In genomic region chr4:54547299-54548097, GRCh38 we compare ENCODE assay signal across 11 cellular contexts.
DNase-seq lines count a peak whose midpoint lies in the region; ATAC-seq, FAIRE-seq and TF ChIP-seq lines count a peak whose summit lies in the region.
"Had no signal": no experiment of that assay in that cellular context is flagged by ENCODE, and none has a peak within 500 bp of the region (broad histone marks: within the 10 kb centered on the region; RNA-seq: fewer than 3 reads in every experiment).

No MANE protein-coding gene starts in this region.

- no peak overlapping the region for H3K4me3 ChIP-seq in colonic mucosa
- H3K4me3 ChIP-seq: cardiac muscle cell had no signal

- no peak overlapping the region for H3K27ac Mint-ChIP-seq in CD4-positive, alpha-beta T cell

- H3K9me3 Mint-ChIP-seq in CD4-positive, alpha-beta T cell = no peaks in the 10 kb centered on the region

- peak; percentile 63 for FAIRE-seq in GM12892 (lab: Jason Lieb, UNC)
- FAIRE-seq: TTC549 had no signal

- no peak for TF ChIP-seq POLR2A in GM12892 (IDR thresholded peaks at IDR 0.05; ENCODE audit: low read depth, low read length)

- no peaks in the 10 kb centered on the region for H3K36me3 ChIP-seq in colonic mucosa
- H3K36me3 ChIP-seq: cardiac muscle cell had no signal

- CTCF ChIA-PET in CD4-positive, alpha-beta T cell (lab: Charles Lee) = no interaction called here

- no peaks in the 10 kb centered on the region for H3K9me3 ChIP-seq in colonic mucosa
- H3K9me3 ChIP-seq in CD4-positive, alpha-beta T cell (ENCODE audit: control insufficient read depth, low read length) = no peaks in the 10 kb centered on the region

- POLR2A ChIA-PET in CD4-positive, alpha-beta T cell (lab: Charles Lee) = no interaction called here

- DNase-seq in GM12892 (ENCODE audit: insufficient read length) = no peak
- DNase-seq in colonic mucosa = peak; percentile 72
- no peak for DNase-seq in ureter (ENCODE audit: low spot score)
- DNase-seq in CD4-positive, alpha-beta T cell = no peak
- DNase-seq in UCSD-AML1 (lab: John Stamatoyannopoulos, UW; ENCODE audit: unreplicated experiment) = no peak
- DNase-seq in NK-92 (lab: John Stamatoyannopoulos, UW; ENCODE audit: unreplicated experiment) = no peak
- DNase-seq: stimulated activated CD4-positive, alpha-beta T cell treated with anti-CD3 and anti-CD28 coated beads, Interleukin-2, amount 100 ng/mL, for 24 hours had no signal

- no peaks in the 10 kb centered on the region for H3K36me3 Mint-ChIP-seq in CD4-positive, alpha-beta T cell (ENCODE audit: low read depth)

- no peak overlapping the region for H3K4me3 Mint-ChIP-seq in CD4-positive, alpha-beta T cell

- H3K4me1 Mint-ChIP-seq in CD4-positive, alpha-beta T cell (ENCODE audit: low read depth) = no peaks in the 10 kb centered on the region

- no peaks in the 10 kb centered on the region for H3K4me1 ChIP-seq in colonic mucosa

- peak overlapping the region; percentile 76 for H3K27ac ChIP-seq in colonic mucosa
- no peak overlapping the region for H3K27ac ChIP-seq in CD4-positive, alpha-beta T cell (ENCODE audit: low read depth, low read length)
- H3K27ac ChIP-seq: cardiac muscle cell had no signal

- ATAC-seq in GM21381 (IDR thresholded peaks at IDR 0.05; ENCODE audit: unreplicated experiment) (peak; percentile 91), HG03565 (IDR thresholded peaks at IDR 0.05; ENCODE audit: unreplicated experiment) (peak; percentile 68)
- no peak for ATAC-seq in CD4-positive, alpha-beta T cell (ENCODE audit: poor library complexity)

- H3K27me3 ChIP-seq in colonic mucosa = no peaks in the 10 kb centered on the region
- H3K27me3 ChIP-seq in CD4-positive, alpha-beta T cell (ENCODE audit: control insufficient read depth, insufficient read depth, low read length) = no peaks in the 10 kb centered on the region

- intact Hi-C loops in colonic mucosa (cut with DNase I) = no loop called here
- intact Hi-C loops in CD4-positive, alpha-beta T cell (cut with DNase I, micrococcal nuclease) = no loop called here

- TF ChIP-seq CTCF in colonic mucosa (IDR thresholded peaks at IDR 0.05) = no peak
- no peak for TF ChIP-seq CTCF in CD4-positive, alpha-beta T cell (IDR thresholded peaks at IDR 0.05)

- H3K9ac ChIP-seq in colonic mucosa (ENCODE audit: low read depth in 2 of 2, low read length in 2 of 2) = peak overlapping the region in 1 of 2 donors; percentile 7

- H3K27me3 Mint-ChIP-seq in CD4-positive, alpha-beta T cell = peaks cover 4% of the 10 kb centered on the region
